8 cellular contexts compared by ENCODE assay signal in the genomic region with DNA sequence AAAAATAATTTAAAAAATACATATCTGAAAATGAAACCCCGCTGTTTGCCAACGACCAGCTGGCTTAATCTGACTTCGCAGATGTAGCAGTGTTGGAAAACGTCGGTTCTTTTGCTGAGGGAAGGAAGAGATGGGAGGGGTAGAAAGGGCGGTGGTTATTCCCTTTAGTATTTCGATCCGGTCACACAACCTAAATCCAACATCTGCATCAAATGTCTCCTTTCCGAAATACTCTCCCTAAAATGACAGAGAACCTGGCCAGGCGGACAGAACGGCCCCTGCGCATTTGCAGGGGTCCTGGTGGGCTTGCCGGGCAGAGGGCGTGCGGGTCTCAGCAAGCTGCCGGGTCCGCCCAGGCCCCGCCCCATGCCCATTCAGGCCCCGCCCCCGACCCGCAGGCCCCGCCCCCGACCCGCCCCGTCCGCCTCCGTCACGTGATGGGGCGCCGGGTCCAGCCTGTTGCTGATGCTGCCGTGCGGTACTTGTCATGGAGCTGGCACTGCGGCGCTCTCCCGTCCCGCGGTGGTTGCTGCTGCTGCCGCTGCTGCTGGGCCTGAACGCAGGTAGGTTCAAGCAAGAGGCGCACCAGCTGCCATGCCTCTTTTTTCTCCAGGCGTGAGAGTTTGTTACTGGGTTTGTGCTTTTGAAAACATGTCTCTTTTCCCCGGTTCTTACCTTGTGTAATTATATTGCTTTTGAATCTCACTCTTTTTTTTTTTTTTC. TPM values are rescaled to one million over a fixed set of nuclear protein-coding genes. Genes with fewer than 3 reads are reported as not detected.
A peak's percentile ranks its signal among the peaks of the same experiment; 100 is the strongest.
DNase-seq lines count a peak whose midpoint lies in the region; ATAC-seq and TF ChIP-seq lines count a peak whose summit lies in the region.

A gene with protein sequence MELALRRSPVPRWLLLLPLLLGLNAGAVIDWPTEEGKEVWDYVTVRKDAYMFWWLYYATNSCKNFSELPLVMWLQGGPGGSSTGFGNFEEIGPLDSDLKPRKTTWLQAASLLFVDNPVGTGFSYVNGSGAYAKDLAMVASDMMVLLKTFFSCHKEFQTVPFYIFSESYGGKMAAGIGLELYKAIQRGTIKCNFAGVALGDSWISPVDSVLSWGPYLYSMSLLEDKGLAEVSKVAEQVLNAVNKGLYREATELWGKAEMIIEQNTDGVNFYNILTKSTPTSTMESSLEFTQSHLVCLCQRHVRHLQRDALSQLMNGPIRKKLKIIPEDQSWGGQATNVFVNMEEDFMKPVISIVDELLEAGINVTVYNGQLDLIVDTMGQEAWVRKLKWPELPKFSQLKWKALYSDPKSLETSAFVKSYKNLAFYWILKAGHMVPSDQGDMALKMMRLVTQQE (plus strand): TSS at position 459 of the 723 bp plus-strand sequence. CDS start 29 bp downstream, at position 488.

- H3K4me3 ChIP-seq in NB4 (ENCODE audit: low read depth, low read length) (peak within 1 kb of the TSS; percentile 83), SU-DHL-6 (ENCODE audit: insufficient read depth, low read length, poor library complexity, severe bottlenecking) (peak within 1 kb of the TSS; percentile 79), cardiac muscle cell (peak within 1 kb of the TSS; percentile 38), transverse colon (peak within 1 kb of the TSS; percentile 45 to 80 (median 47))

- no peaks in the 10 kb centered on the region for H3K9me2 ChIP-seq in SU-DHL-6 (replicated peaks; ENCODE audit: insufficient read depth, low read length)

- peak within 1 kb of the TSS; percentile 64 for H3K9ac ChIP-seq in SU-DHL-6 (ENCODE audit: low read length)

- peaks cover 8% of the 10 kb centered on the region for H3K4me1 ChIP-seq in cardiac muscle cell (ENCODE audit: low read depth)
- H3K4me1 ChIP-seq in transverse colon: peaks cover 0 to 22% (median 12%) of the 10 kb centered on the region in 4 donors

- peaks cover 26% of the 10 kb centered on the region for H3K27me3 Mint-ChIP-seq in activated naive CD8-positive, alpha-beta T cell treated with anti-CD3 and anti-CD28 coated beads, Interleukin-2, amount 10 ng/mL, durations not matched to agents 7 days and 5 days

- TF ChIP-seq EP300 in transverse colon (IDR thresholded peaks at IDR 0.05; ENCODE audit: low read depth): no peak

- H3K79me2 ChIP-seq in SU-DHL-6 (ENCODE audit: insufficient read depth, low read length): no peaks in the 10 kb centered on the region

- peaks cover 19% of the 10 kb centered on the region for H3K4me1 Mint-ChIP-seq in activated naive CD8-positive, alpha-beta T cell treated with anti-CD3 and anti-CD28 coated beads, Interleukin-2, amount 10 ng/mL, durations not matched to agents 7 days and 5 days

- H3K4me3 Mint-ChIP-seq in activated naive CD8-positive, alpha-beta T cell treated with anti-CD3 and anti-CD28 coated beads, Interleukin-2, amount 10 ng/mL, durations not matched to agents 7 days and 5 days: peak within 1 kb of the TSS; percentile 83

- TF ChIP-seq CTCF in NB4 (IDR thresholded peaks at IDR 0.05; ENCODE audit: low read depth, low read length) (no peak), SU-DHL-6 (IDR thresholded peaks at IDR 0.05; ENCODE audit: insufficient read depth, low read length, poor library complexity, severe bottlenecking) (no peak), cardiac muscle cell (IDR thresholded peaks at IDR 0.05; ENCODE audit: low read depth, low read length) (no peak), transverse colon (IDR thresholded peaks at IDR 0.05) (no peak)

- H3K27ac Mint-ChIP-seq in activated naive CD8-positive, alpha-beta T cell treated with anti-CD3 and anti-CD28 coated beads, Interleukin-2, amount 10 ng/mL, durations not matched to agents 7 days and 5 days: peak within 1 kb of the TSS; percentile 82

- H3K36me3 ChIP-seq in SU-DHL-6 (ENCODE audit: low read length): no peaks in the 10 kb centered on the region
- no peaks in the 10 kb centered on the region for H3K36me3 ChIP-seq in cardiac muscle cell
- no peaks in the 10 kb centered on the region for H3K36me3 ChIP-seq in transverse colon

- peak within 1 kb of the TSS; percentile 90 for H3K4me2 ChIP-seq in SU-DHL-6 (ENCODE audit: low read depth, low read length, poor library complexity, severe bottlenecking)

- CTCF ChIA-PET in HEK293T (lab: Yijun Ruan, JAX): no interaction called here

- H4K20me1 ChIP-seq in SU-DHL-6 (ENCODE audit: low read depth, low read length): no peaks in the 10 kb centered on the region

- no peaks in the 10 kb centered on the region for H3K9me3 Mint-ChIP-seq in activated naive CD8-positive, alpha-beta T cell treated with anti-CD3 and anti-CD28 coated beads, Interleukin-2, amount 10 ng/mL, durations not matched to agents 7 days and 5 days

- H3K27ac ChIP-seq in SU-DHL-6 (ENCODE audit: low read depth, low read length): no peak within 1 kb of the TSS
- no peak within 1 kb of the TSS for H3K27ac ChIP-seq in cardiac muscle cell
- H3K27ac ChIP-seq in transverse colon: peak within 1 kb of the TSS; percentile 70 to 77 (median 74)

- DNase-seq in GDM1 (lab: John Stamatoyannopoulos, UW) (peak; percentile 60), HEK293T (ENCODE audit: extremely low spot score) (peak; percentile 100), NB4 (ENCODE audit: low read depth) (peak; percentile 85), cardiac muscle cell (ENCODE audit: low read depth in 1 of 2, low spot score in 1 of 2) (peak; percentile 80 to 93), pons (ENCODE audit: low spot score) (peak; percentile 76), transverse colon (peak; percentile 85)
- DNase-seq in activated naive CD8-positive, alpha-beta T cell treated with anti-CD3 and anti-CD28 coated beads, Interleukin-2, amount 10 ng/mL, durations not matched to agents 7 days and 5 days: peak; percentile 81

- TF ChIP-seq POLR2A in NB4 (IDR thresholded peaks at IDR 0.05; ENCODE audit: extremely low read depth, insufficient read length) (no peak), transverse colon (IDR thresholded peaks at IDR 0.05) (peak; percentile 42)

- in situ Hi-C loops in transverse colon (cut with MboI; ENCODE audit: low pct_ligation_motif_present in 1 of 4, low pct_unique_long_range_greater_than_20kb in 1 of 4, low sequenced_read_pairs in 3 of 4): no loop called here

- peak within 1 kb of the TSS; percentile 91 for H2AFZ ChIP-seq in SU-DHL-6 (ENCODE audit: low read depth, low read length, severe bottlenecking)

- 0 to 1% methylated on average over 5 to 28 of the region's 42 CpGs for WGBS in transverse colon (ENCODE audit: low coverage in 1 of 2), 2 donors

- intact Hi-C loops in transverse colon (cut with DNase I; ENCODE audit: low total_unique reads): no loop called here

- H3F3A ChIP-seq in SU-DHL-6 (ENCODE audit: insufficient read depth): peaks cover 6% of the 10 kb centered on the region; the same call in 1 of the 2 replicates

- ATAC-seq in activated naive CD8-positive, alpha-beta T cell treated with anti-CD3 and anti-CD28 coated beads, Interleukin-2, amount 10 ng/mL, durations not matched to agents 7 days and 5 days (ENCODE audit: low read depth): peak; percentile 94

- H3K27me3 ChIP-seq in SU-DHL-6 (ENCODE audit: low read length) (no peaks in the 10 kb centered on the region), cardiac muscle cell (no peaks in the 10 kb centered on the region), transverse colon (no peaks in the 10 kb centered on the region)

- H3K9me3 ChIP-seq in SU-DHL-6 (ENCODE audit: insufficient read depth, low read length) (no peaks in the 10 kb centered on the region), cardiac muscle cell (ENCODE audit: low read depth) (no peaks in the 10 kb centered on the region), transverse colon (no peaks in the 10 kb centered on the region)

- H3K36me3 Mint-ChIP-seq in activated naive CD8-positive, alpha-beta T cell treated with anti-CD3 and anti-CD28 coated beads, Interleukin-2, amount 10 ng/mL, durations not matched to agents 7 days and 5 days: no peaks in the 10 kb centered on the region

- POLR2A ChIA-PET in HEK293T (lab: Yijun Ruan, JAX): interaction anchor here (1.1 to 3.2 kb wide), 7 partner anchors 9 to 110 kb away, joined by 3 to 16 read pairs (median 5); a partner anchor contains a TSS
- POLR2A ChIA-PET in activated naive CD8-positive, alpha-beta T cell treated with anti-CD3 and anti-CD28 coated beads, Interleukin-2, amount 10 ng/mL, durations not matched to agents 7 days and 5 days (lab: Charles Lee): interaction anchor here (0.7 to 3.4 kb wide), 9 partner anchors 11 to 118 kb away, joined by 3 to 13 read pairs (median 4); a partner anchor contains a TSS

TF ChIP-seq in HEK293T, 16 proteins besides CTCF, POLR2A, EP300 and RAD21:
- TF ChIP-seq HDGF (IDR thresholded peaks at IDR 0.05; ENCODE audit: borderline replicate concordance) (no peak), FOXK2 (IDR thresholded peaks at IDR 0.05) (no peak), SUZ12 (IDR thresholded peaks at IDR 0.05) (no peak), CTBP1 (IDR thresholded peaks at IDR 0.05; ENCODE audit: borderline replicate concordance) (no peak), BHLHE40 (IDR thresholded peaks at IDR 0.05; ENCODE audit: borderline replicate concordance) (no peak), FOXA1 (IDR thresholded peaks at IDR 0.05) (no peak), SP1 (IDR thresholded peaks at IDR 0.05) (no peak), ELF4 (IDR thresholded peaks at IDR 0.05) (no peak)

RNA-seq across cellular contexts. Expression of the gene that starts here (rescaled TPM):
- total RNA-seq in activated naive CD8-positive, alpha-beta T cell treated with anti-CD3 and anti-CD28 coated beads, Interleukin-2, amount 10 ng/mL, durations not matched to agents 7 days and 5 days: 10 to 100 TPM; 15.8 to 16.6 TPM
- 25.9 and 41.9 TPM in 2 replicates for total RNA-seq in cardiac muscle cell
- polyA plus RNA-seq in cardiac muscle cell: 40.2 and 50.5 TPM in 2 replicates
- total RNA-seq in transverse colon: 10 to 100 TPM; 13.1 to 39.7 (median 20.3) TPM

Comparison
In these comparisons a context has a peak if more than half of its experiments do, and no peak if none do; other contexts are left out.
1. H3K27ac ChIP-seq: peak in transverse colon (4 of 4); none in SU-DHL-6 (single experiment) and cardiac muscle cell (single experiment).
2. Peak in every context shown above with its lines, with median percentiles within 50 percentile points of each other: DNase-seq and H3K4me3 ChIP-seq.